27 cellular contexts compared by ENCODE assay signal in the genomic region with DNA sequence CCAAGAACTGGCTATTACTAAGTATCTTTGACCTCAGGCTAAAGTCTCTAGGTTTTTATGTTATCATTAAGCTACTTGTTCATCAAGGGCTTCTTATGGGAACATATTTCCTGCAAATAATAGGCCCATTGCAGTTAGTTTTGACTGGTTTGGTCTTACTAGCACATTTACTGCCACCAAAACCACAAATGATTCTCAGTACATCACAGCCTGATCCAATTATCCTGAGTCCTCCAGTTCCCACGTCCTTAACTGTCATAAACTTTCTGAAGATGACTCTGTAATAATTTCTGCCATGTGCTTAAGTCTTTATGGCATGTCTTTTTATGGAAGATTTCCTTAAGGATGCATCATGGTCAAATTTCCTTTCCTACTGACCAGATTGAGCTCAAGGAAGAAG.
DNase-seq lines count a peak whose midpoint lies in the region; FAIRE-seq and TF ChIP-seq lines count a peak whose summit lies in the region.
"Had no signal": no experiment of that assay in that cellular context is flagged by ENCODE, and none has a peak within 500 bp of the region (broad histone marks: within the 10 kb centered on the region; RNA-seq: fewer than 3 reads in every experiment).

No MANE protein-coding gene starts in this region.

- no peaks in the 10 kb centered on the region for H3K27me3 Mint-ChIP-seq in endothelial cell (ENCODE audit: unreplicated experiment)

- no peak overlapping the region for H2BK5ac ChIP-seq in neuronal stem cell (ENCODE audit: low read length)

- H2BK12ac ChIP-seq in neuronal stem cell (ENCODE audit: low read length): no peak overlapping the region

- no peak overlapping the region for H3K9ac ChIP-seq in keratinocyte (ENCODE audit: control insufficient read depth, extremely low read depth, insufficient read depth, low read length)
- no peak overlapping the region for H3K9ac ChIP-seq in neuronal stem cell (ENCODE audit: low read depth, low read length, poor library complexity)
- H3K9ac ChIP-seq: GM23248, KMS-11 had no signal

- H3K36me3 ChIP-seq in keratinocyte (ENCODE audit: control insufficient read depth in 2 of 2, extremely low read depth in 1 of 2, insufficient read depth in 2 of 2, low read length in 2 of 2) (no peaks in the 10 kb centered on the region), neuronal stem cell (replicated peaks in 1 of 2; ENCODE audit: control insufficient read depth in 2 of 2, insufficient read depth in 2 of 2, low read length in 2 of 2) (no peaks in the 10 kb centered on the region)

- H3K27ac ChIP-seq in keratinocyte (ENCODE audit: control insufficient read depth, insufficient read depth, low read length): no peak overlapping the region
- H3K27ac ChIP-seq in neuronal stem cell (replicated peaks; ENCODE audit: low read length): no peak overlapping the region
- H3K27ac ChIP-seq: GM23248, KMS-11, RWPE1 had no signal

- H3K18ac ChIP-seq in neuronal stem cell (ENCODE audit: low read length): no peak overlapping the region

- H3K9me1 ChIP-seq in keratinocyte (ENCODE audit: control insufficient read depth, extremely low read depth, insufficient read depth, low read length): no peaks in the 10 kb centered on the region

- no peak overlapping the region for H4K8ac ChIP-seq in neuronal stem cell (ENCODE audit: low read depth, low read length)

- no peak overlapping the region for H3K4me3 Mint-ChIP-seq in endothelial cell (ENCODE audit: unreplicated experiment)
- H3K4me3 Mint-ChIP-seq: B cell; CD14-positive monocyte; CD8-positive, alpha-beta memory T cell; H9; IgD-negative memory B cell; T-cell had no signal

- dilution Hi-C loops in keratinocyte (cut with MboI; ENCODE audit: extremely low pct_ligation_motif_present, low sequenced_read_pairs): no loop called here

- no peaks in the 10 kb centered on the region for H3K79me2 ChIP-seq in keratinocyte (ENCODE audit: control insufficient read depth, insufficient read depth, low read length)

- no peaks in the 10 kb centered on the region for H3K79me1 ChIP-seq in neuronal stem cell (ENCODE audit: low read depth, low read length)

- peak; percentile 71 for DNase-seq in AG09309 (ENCODE audit: low read depth)
- peak; percentile 90 for DNase-seq in GM04504 (ENCODE audit: low read depth)
- no peak for DNase-seq in endothelial cell (ENCODE audit: low spot score)
- no peak for DNase-seq in keratinocyte (ENCODE audit: low read depth, low spot score)
- DNase-seq in NCI-H146 treated with DMSO at 0.1 percent for 48 hours (lab: John Stamatoyannopoulos, UW; ENCODE audit: unreplicated experiment): no peak
- DNase-seq in ureter (ENCODE audit: low spot score): no peak
- DNase-seq in neuronal stem cell (ENCODE audit: low spot score): no peak
- no peak for DNase-seq in NCI-H2029 treated with DMSO at 0.1 percent for 48 hours (lab: John Stamatoyannopoulos, UW)
- DNase-seq: CD8-positive, alpha-beta memory T cell; DMS 273 treated with DMSO at 0.1 percent for 48 hours; DMS79; GF-D8; GM23248; H9; NCI-H1092; NCI-H1417 treated with DMSO at 0.1 percent for 48 hours; NCI-H187; NCI-H2107; NCI-H446; NCI-H524 treated with DMSO at 0.1 percent for 48 hours; SHP77; T-cell had no signal

- H3K4me2 ChIP-seq in keratinocyte (ENCODE audit: control insufficient read depth, extremely low read depth, insufficient read depth, low read depth, low read length) (no peak overlapping the region), neuronal stem cell (ENCODE audit: insufficient read depth, low read length, poor library complexity, severe bottlenecking) (no peak overlapping the region)
- H3K4me2 ChIP-seq: KMS-11 had no signal

- H3K4me3 ChIP-seq in AG09309 (ENCODE audit: control insufficient read depth, low read depth, low read length) (no peak overlapping the region), keratinocyte (ENCODE audit: control insufficient read depth in 2 of 3, extremely low read depth in 1 of 3, insufficient read depth in 2 of 3, low read depth in 1 of 3, low read length in 3 of 3) (no peak overlapping the region), neuronal stem cell (ENCODE audit: low read length in 2 of 2) (no peak overlapping the region)
- H3K4me3 ChIP-seq: GM23248 had no signal

- no peaks in the 10 kb centered on the region for H3K27me3 ChIP-seq in keratinocyte (ENCODE audit: control insufficient read depth, extremely low read depth, insufficient read depth, low read length)
- H3K27me3 ChIP-seq in neuronal stem cell (ENCODE audit: control insufficient read depth in 3 of 3, insufficient read depth in 3 of 3, low read depth in 1 of 3, low read length in 3 of 3): no peaks in the 10 kb centered on the region

- no peak overlapping the region for H3K4ac ChIP-seq in neuronal stem cell (ENCODE audit: low read length)

- no peak overlapping the region for H3K14ac ChIP-seq in neuronal stem cell (ENCODE audit: low read length)

- no peaks in the 10 kb centered on the region for H3K36me3 Mint-ChIP-seq in endothelial cell (ENCODE audit: low read depth, unreplicated experiment)
- H3K36me3 Mint-ChIP-seq: CD14-positive monocyte; CD8-positive, alpha-beta memory T cell; IgD-negative memory B cell; T-cell had no signal

- TF ChIP-seq CTCF in AG09309 (IDR thresholded peaks at IDR 0.05; ENCODE audit: control insufficient read depth, insufficient read depth, low read depth, low read length, missing control alignments): no peak
- no peak for TF ChIP-seq CTCF in endothelial cell (IDR thresholded peaks at IDR 0.05; ENCODE audit: unreplicated experiment)
- TF ChIP-seq CTCF in keratinocyte (optimal IDR thresholded peaks at IDR 0.05 in 1 of 3, IDR thresholded peaks at IDR 0.05 in 1 of 3, conservative IDR thresholded peaks at IDR 0.05 in 1 of 3; ENCODE audit: extremely low read depth in 1 of 3, insufficient read depth in 2 of 3, low read length in 3 of 3): no peak

- no peaks in the 10 kb centered on the region for H3K9me3 Mint-ChIP-seq in endothelial cell (ENCODE audit: unreplicated experiment)

- H3K9me3 ChIP-seq in keratinocyte (ENCODE audit: control insufficient read depth, low read depth, low read length) (no peaks in the 10 kb centered on the region), neuronal stem cell (replicated peaks in 1 of 2; ENCODE audit: control insufficient read depth in 2 of 2, insufficient read depth in 1 of 2, low read depth in 1 of 2, low read length in 2 of 2) (no peaks in the 10 kb centered on the region)

- no peak overlapping the region for H2AK5ac ChIP-seq in neuronal stem cell (ENCODE audit: low read depth, low read length)

- H2BK15ac ChIP-seq in neuronal stem cell (ENCODE audit: low read length): no peak overlapping the region

- no peaks in the 10 kb centered on the region for H4K20me1 ChIP-seq in keratinocyte (ENCODE audit: control insufficient read depth, extremely low read depth, insufficient read depth, low read length)

- no peak overlapping the region for H3K23ac ChIP-seq in neuronal stem cell (ENCODE audit: low read depth, low read length, poor library complexity)

- FAIRE-seq in keratinocyte (lab: Jason Lieb, UNC): peak; percentile 55

- H2AFZ ChIP-seq in keratinocyte (ENCODE audit: control insufficient read depth, low read length) (no peak overlapping the region), neuronal stem cell (ENCODE audit: low read length) (no peak overlapping the region)
- H2AFZ ChIP-seq: GM23248 had no signal

- no peak overlapping the region for H4K91ac ChIP-seq in neuronal stem cell (ENCODE audit: low read depth, low read length, poor library complexity)

- H3K4me1 Mint-ChIP-seq in endothelial cell (ENCODE audit: unreplicated experiment): peaks cover 13% of the 10 kb centered on the region
- H3K4me1 Mint-ChIP-seq: B cell; CD14-positive monocyte; CD8-positive, alpha-beta memory T cell; H9; IgD-negative memory B cell; T-cell had no signal

- H3K4me1 ChIP-seq in keratinocyte (ENCODE audit: control insufficient read depth, extremely low read depth, insufficient read depth, low read length) (no peaks in the 10 kb centered on the region), neuronal stem cell (ENCODE audit: control insufficient read depth in 2 of 2, insufficient read depth in 1 of 2, low read depth in 1 of 2, low read length in 2 of 2) (peaks cover 0 to 7% of the 10 kb centered on the region in 2 donors)

- H3K27ac Mint-ChIP-seq in endothelial cell (ENCODE audit: unreplicated experiment): peak overlapping the region; percentile 73
- H3K27ac Mint-ChIP-seq: B cell; CD14-positive monocyte; CD8-positive, alpha-beta memory T cell; H9; IgD-negative memory B cell; T-cell had no signal

- no CpG with 5 or more reads among the region's 1 CpG for WGBS in neuronal stem cell (ENCODE audit: extremely low coverage in 2 of 2, insufficient read length in 2 of 2, insufficient replicate concordance in 1 of 2), 2 donors

- H2BK120ac ChIP-seq in neuronal stem cell (ENCODE audit: low read depth, low read length): no peak overlapping the region

Comparison
In these comparisons a context has a peak if more than half of its experiments do, and no peak if none do; other contexts are left out.
1. DNase-seq: peak in AG09309 (single experiment) and GM04504 (single experiment); none in endothelial cell (single experiment), keratinocyte (single experiment), NCI-H146 treated with DMSO at 0.1 percent for 48 hours (single experiment), ureter (single experiment), neuronal stem cell (single experiment) and NCI-H2029 treated with DMSO at 0.1 percent for 48 hours (single experiment).